In genomic region chr13:43935878-43936277, GRCh38 we compare ENCODE assay signal across 1 cellular context.
TF ChIP-seq lines count a peak whose summit lies in the region.

No MANE protein-coding gene starts in this region.

TF ChIP-seq in SK-N-SH treated with all-trans-retinoic acid at 6 μM for 48 hours, 23 proteins besides CTCF, POLR2A, EP300 and RAD21 (continued from another document):
- TF ChIP-seq PATZ1 (CRISPR knock-in tag; IDR thresholded peaks at IDR 0.05; ENCODE audit: borderline replicate concordance): no peak
- no peak for TF ChIP-seq ZNF565 (CRISPR knock-in tag; conservative IDR thresholded peaks at IDR 0.05; ENCODE audit: low read depth)
- no peak for TF ChIP-seq ESRRG (CRISPR knock-in tag; IDR thresholded peaks at IDR 0.05)
- TF ChIP-seq ARNTL (CRISPR knock-in tag; IDR thresholded peaks at IDR 0.05; ENCODE audit: borderline replicate concordance, low read depth): no peak
- TF ChIP-seq POU6F1 (CRISPR knock-in tag; IDR thresholded peaks at IDR 0.05; ENCODE audit: borderline replicate concordance, low read depth): no peak
- no peak for TF ChIP-seq CSRNP3 (CRISPR knock-in tag; IDR thresholded peaks at IDR 0.05)
- TF ChIP-seq TCF4 (CRISPR knock-in tag; IDR thresholded peaks at IDR 0.05; ENCODE audit: borderline replicate concordance): no peak
